20 cellular contexts compared by ENCODE assay signal in the genomic region with DNA sequence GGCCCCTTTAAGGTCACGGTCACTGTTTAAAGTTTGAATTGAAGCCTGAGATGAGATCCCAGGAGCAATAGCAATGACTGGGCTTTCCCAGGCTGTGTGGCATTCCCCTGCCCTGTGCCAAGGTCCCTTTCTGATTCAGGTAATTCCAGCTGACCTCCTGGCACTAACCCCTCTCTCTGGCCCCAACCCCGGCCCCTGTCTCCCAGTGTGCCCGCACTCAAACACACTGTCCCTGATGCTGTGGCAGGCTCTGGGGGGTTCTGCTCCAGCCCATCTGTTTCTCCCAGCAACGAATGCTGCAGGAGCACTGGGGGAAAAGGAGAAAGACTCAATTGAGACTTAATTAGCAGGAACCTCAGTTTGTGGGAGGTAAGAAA.
"Had no signal": no experiment of that assay in that cellular context is flagged by ENCODE, and none has a peak within 500 bp of the region (broad histone marks: within the 10 kb centered on the region; RNA-seq: fewer than 3 reads in every experiment).

No MANE protein-coding gene starts in this region.

- H3K36me3 Mint-ChIP-seq: naive thymus-derived CD4-positive, alpha-beta T cell; stimulated activated effector memory CD8-positive, alpha-beta T cell treated with anti-CD3 and anti-CD28 coated beads, Interleukin-12 subunit alpha, Interleukin-12 subunit beta, amount 100 ng/mL, for 72 hours had no signal

- H3K27ac ChIP-seq: brain microvascular endothelial cell, colonic mucosa, esophagus muscularis mucosa, gastrocnemius medialis, pancreas, psoas muscle, right lobe of liver, testis, VCaP had no signal

- H3K4me1 ChIP-seq: colonic mucosa, pancreas, psoas muscle, right lobe of liver, testis had no signal

- H3K9me3 ChIP-seq: colonic mucosa, esophagus muscularis mucosa, gastrocnemius medialis, pancreas, psoas muscle, right lobe of liver, testis had no signal

- H3K27me3 ChIP-seq: colonic mucosa, esophagus muscularis mucosa, right lobe of liver, testis had no signal

- H3K4me3 ChIP-seq: colonic mucosa, esophagus muscularis mucosa, gastrocnemius medialis, lung, pancreas, psoas muscle, right lobe of liver, testis had no signal

- H3K36me3 ChIP-seq: brain microvascular endothelial cell, colonic mucosa, esophagus muscularis mucosa, gastrocnemius medialis, pancreas, right lobe of liver had no signal

- H3K4me1 Mint-ChIP-seq: naive thymus-derived CD4-positive, alpha-beta T cell; stimulated activated effector memory CD8-positive, alpha-beta T cell treated with anti-CD3 and anti-CD28 coated beads, Interleukin-12 subunit alpha, Interleukin-12 subunit beta, amount 100 ng/mL, for 72 hours had no signal

- H3K9me3 Mint-ChIP-seq: activated naive CD4-positive, alpha-beta T cell treated with anti-CD3 and anti-CD28 coated beads, Interleukin-2, amount 50 U/mL, for 72 hours; stimulated activated effector memory CD8-positive, alpha-beta T cell treated with anti-CD3 and anti-CD28 coated beads, Interleukin-12 subunit alpha, Interleukin-12 subunit beta, amount 100 ng/mL, for 72 hours had no signal

- H3K27ac Mint-ChIP-seq: activated naive CD4-positive, alpha-beta T cell treated with anti-CD3 and anti-CD28 coated beads, Interleukin-2, amount 50 U/mL, for 72 hours; naive thymus-derived CD4-positive, alpha-beta T cell; stimulated activated effector memory CD8-positive, alpha-beta T cell treated with anti-CD3 and anti-CD28 coated beads, Interleukin-12 subunit alpha, Interleukin-12 subunit beta, amount 100 ng/mL, for 72 hours had no signal

- H3K4me3 Mint-ChIP-seq: naive thymus-derived CD4-positive, alpha-beta T cell; stimulated activated effector memory CD8-positive, alpha-beta T cell treated with anti-CD3 and anti-CD28 coated beads, Interleukin-12 subunit alpha, Interleukin-12 subunit beta, amount 100 ng/mL, for 72 hours had no signal

- DNase-seq: activated T-cell treated with anti-CD3 and anti-CD28 coated beads, Interleukin-2, amount 50 U/mL, for 1 hour; aorta; brain microvascular endothelial cell; central memory CD4-positive, alpha-beta T cell; colonic mucosa; gastrocnemius medialis; head of caudate nucleus; naive thymus-derived CD4-positive, alpha-beta T cell; pancreas; psoas muscle; right lobe of liver; small intestine; stimulated activated CD4-positive, alpha-beta T cell treated with anti-CD3 and anti-CD28 coated beads, Interleukin-2, amount 100 ng/mL, for 24 hours; testis; trophoblast cell had no signal
